In the genomic region with DNA sequence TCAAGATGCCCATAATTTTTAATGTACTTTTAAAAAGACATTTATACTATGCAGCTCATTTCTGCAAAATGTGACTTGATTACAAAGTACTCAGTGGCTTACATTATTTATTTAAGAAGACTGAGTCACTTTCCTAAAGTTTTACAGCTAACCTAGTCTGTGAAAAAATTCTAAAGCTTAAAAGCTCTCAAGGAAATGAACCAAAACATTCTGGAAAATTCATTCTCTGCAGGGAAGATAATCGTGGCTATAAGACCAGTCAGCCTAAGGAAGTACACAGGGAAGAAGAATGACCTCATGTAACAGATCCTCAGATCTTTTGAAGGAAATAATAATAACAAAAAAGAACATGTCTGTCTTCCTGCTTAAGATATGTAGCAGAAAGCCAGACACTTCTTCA, we compare ENCODE assay signal across 16 cellular contexts.
DNase-seq lines count a peak whose midpoint lies in the region; ATAC-seq and TF ChIP-seq lines count a peak whose summit lies in the region.
"Had no signal": no experiment of that assay in that cellular context is flagged by ENCODE, and none has a peak within 500 bp of the region (broad histone marks: within the 10 kb centered on the region; RNA-seq: fewer than 3 reads in every experiment).

No MANE protein-coding gene starts in this region.

- H3K4me3 ChIP-seq in GM12865 (ENCODE audit: low read depth, low read length) (peak overlapping the region; percentile 11; the same call in 1 of the 2 replicates), SK-N-SH (ENCODE audit: low read depth in 2 of 2, low read length in 1 of 2) (no peak overlapping the region), fibroblast of lung (replicated peaks in 1 of 4; ENCODE audit: control extremely low read depth in 1 of 4, insufficient read depth in 1 of 4, low read depth in 3 of 4, low read length in 4 of 4) (no peak overlapping the region), skeletal muscle cell (ENCODE audit: low read depth, low read length) (no peak overlapping the region)
- H3K4me3 ChIP-seq: lung, thyroid gland had no signal

- POLR2A ChIA-PET in SK-N-SH (lab: Yijun Ruan, JAX) = no interaction called here

- WGBS in SK-N-SH (ENCODE audit: low lambda C conversion rate) = 8% methylated on average over 1 of the region's 1 CpG

- peak overlapping the region; percentile 16; the same call in 1 of the 2 replicates for H3K9ac ChIP-seq in SK-N-SH
- H3K9ac ChIP-seq in fibroblast of lung (ENCODE audit: insufficient read depth, low read length) = no peak overlapping the region
- H3K9ac ChIP-seq: KMS-11 had no signal

- H3F3A ChIP-seq in SK-N-SH (replicated peaks; ENCODE audit: insufficient read depth) = peaks cover 54% of the 10 kb centered on the region

- H3K27ac ChIP-seq in SK-N-SH (ENCODE audit: low read depth in 2 of 2, low read length in 1 of 2) (peak overlapping the region; percentile 50 to 86; a peak in 3 of 4 replicates), fibroblast of lung (ENCODE audit: insufficient read depth, low read length) (no peak overlapping the region)
- H3K27ac ChIP-seq: KMS-11, thyroid gland, VCaP had no signal

- H3K4me2 ChIP-seq in SK-N-SH (peak overlapping the region; percentile 32; the same call in 1 of the 2 replicates), fibroblast of lung (ENCODE audit: extremely low read depth, insufficient read depth, low read length) (no peak overlapping the region)
- H3K4me2 ChIP-seq: KMS-11 had no signal

- H3K4me1 ChIP-seq in SK-N-SH (ENCODE audit: control insufficient read depth in 1 of 2, insufficient read depth in 2 of 2, low read depth in 1 of 2, low read length in 1 of 2) (peaks cover 0 to 35% of the 10 kb centered on the region in 2 experiments; a peak in 3 of 4 replicates), fibroblast of lung (ENCODE audit: control insufficient read depth, extremely low read depth, insufficient read depth, low read length) (peaks cover 11% of the 10 kb centered on the region)
- H3K4me1 ChIP-seq: Caco-2, thyroid gland had no signal

- no peaks in the 10 kb centered on the region for H3K79me2 ChIP-seq in SK-N-SH (ENCODE audit: insufficient read depth)
- no peaks in the 10 kb centered on the region for H3K79me2 ChIP-seq in fibroblast of lung (ENCODE audit: control insufficient read depth, insufficient read depth, low read length)

- H3K9me3 ChIP-seq in SK-N-SH (no peaks in the 10 kb centered on the region), fibroblast of lung (ENCODE audit: control insufficient read depth, insufficient read depth, low read depth, low read length) (no peaks in the 10 kb centered on the region)
- H3K9me3 ChIP-seq: Caco-2, thyroid gland had no signal

- TF ChIP-seq CTCF in GM12865 (IDR thresholded peaks at IDR 0.05; ENCODE audit: insufficient read depth, low read depth, low read length, missing control alignments) (no peak), SK-N-SH (IDR thresholded peaks at IDR 0.05) (no peak), fibroblast of lung (conservative IDR thresholded peaks at IDR 0.05 in 1 of 2, IDR thresholded peaks at IDR 0.05 in 1 of 2; ENCODE audit: low read depth in 1 of 2, low read length in 2 of 2) (no peak)

- H3K36me3 ChIP-seq in SK-N-SH (replicated peaks in 1 of 2; ENCODE audit: control insufficient read depth in 1 of 2, insufficient read depth in 2 of 2, low read length in 1 of 2) (no peaks in the 10 kb centered on the region), fibroblast of lung (ENCODE audit: control insufficient read depth, insufficient read depth, low read length) (no peaks in the 10 kb centered on the region)
- H3K36me3 ChIP-seq: thyroid gland had no signal

- H4K20me1 ChIP-seq in SK-N-SH (ENCODE audit: insufficient read depth) = no peaks in the 10 kb centered on the region
- no peaks in the 10 kb centered on the region for H4K20me1 ChIP-seq in fibroblast of lung (ENCODE audit: control insufficient read depth, extremely low read depth, insufficient read depth, low read length)

- no peak for DNase-seq in GM12865 (ENCODE audit: low read depth)
- no peak for DNase-seq in SK-N-SH
- peak; percentile 70 to 86 for DNase-seq in fibroblast of lung (ENCODE audit: low read depth in 2 of 2)
- peak; percentile 33 for DNase-seq in skeletal muscle cell (ENCODE audit: low read depth)
- no peak for DNase-seq in KBM-7
- no peak for DNase-seq in amygdala (lab: John Stamatoyannopoulos, UW)
- DNase-seq: activated CD8-positive, alpha-beta memory T cell treated with anti-CD3 and anti-CD28 coated beads, Interleukin-2, amount 50 U/mL, for 4 hours; Caco-2; effector CD8-positive, alpha-beta T cell; nucleus accumbens; stimulated activated CD4-positive, alpha-beta T cell treated with anti-CD3 and anti-CD28 coated beads, Interleukin-15, amount 100 ng/mL, for 24 hours; thyroid gland had no signal

- no peak for ATAC-seq in GM19023 (IDR thresholded peaks at IDR 0.05; ENCODE audit: unreplicated experiment)

- no peaks in the 10 kb centered on the region for H3K9me2 ChIP-seq in SK-N-SH

- no peaks in the 10 kb centered on the region for H3K27me3 ChIP-seq in SK-N-SH (ENCODE audit: insufficient read depth)
- no peaks in the 10 kb centered on the region for H3K27me3 ChIP-seq in fibroblast of lung (ENCODE audit: control insufficient read depth, insufficient read depth, low read length)
- H3K27me3 ChIP-seq: thyroid gland had no signal

- in situ Hi-C loops in KBM-7 (cut with MboI; ENCODE audit: low pct_unique_long_range_greater_than_20kb, low sequenced_read_pairs) = no loop called here

- TF ChIP-seq EP300 in SK-N-SH (IDR thresholded peaks at IDR 0.05; ENCODE audit: borderline replicate concordance in 1 of 2, low read depth in 1 of 2, low read length in 1 of 2) = no peak

- TF ChIP-seq RAD21 in SK-N-SH (IDR thresholded peaks at IDR 0.05; ENCODE audit: low read length) = no peak

- CTCF ChIA-PET in SK-N-SH (lab: Yijun Ruan, JAX) = interaction anchor here (1.5 kb wide), 1 partner anchor 18 kb away, joined by 3 read pairs; no protein-coding TSS in a partner anchor

- H2AFZ ChIP-seq in SK-N-SH (ENCODE audit: low read depth) (0 out of 2 replicates have a peak overlapping the region, but pooled peaks have one; percentile 42), fibroblast of lung (ENCODE audit: low read length) (no peak overlapping the region)

TF ChIP-seq in SK-N-SH, 30 proteins besides CTCF, POLR2A, EP300 and RAD21:
- TF ChIP-seq, protein P1, sequence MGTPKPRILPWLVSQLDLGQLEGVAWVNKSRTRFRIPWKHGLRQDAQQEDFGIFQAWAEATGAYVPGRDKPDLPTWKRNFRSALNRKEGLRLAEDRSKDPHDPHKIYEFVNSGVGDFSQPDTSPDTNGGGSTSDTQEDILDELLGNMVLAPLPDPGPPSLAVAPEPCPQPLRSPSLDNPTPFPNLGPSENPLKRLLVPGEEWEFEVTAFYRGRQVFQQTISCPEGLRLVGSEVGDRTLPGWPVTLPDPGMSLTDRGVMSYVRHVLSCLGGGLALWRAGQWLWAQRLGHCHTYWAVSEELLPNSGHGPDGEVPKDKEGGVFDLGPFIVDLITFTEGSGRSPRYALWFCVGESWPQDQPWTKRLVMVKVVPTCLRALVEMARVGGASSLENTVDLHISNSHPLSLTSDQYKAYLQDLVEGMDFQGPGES (IDR thresholded peaks at IDR 0.05; ENCODE audit: low read depth, low read length) = no peak
- TF ChIP-seq, protein P2, sequence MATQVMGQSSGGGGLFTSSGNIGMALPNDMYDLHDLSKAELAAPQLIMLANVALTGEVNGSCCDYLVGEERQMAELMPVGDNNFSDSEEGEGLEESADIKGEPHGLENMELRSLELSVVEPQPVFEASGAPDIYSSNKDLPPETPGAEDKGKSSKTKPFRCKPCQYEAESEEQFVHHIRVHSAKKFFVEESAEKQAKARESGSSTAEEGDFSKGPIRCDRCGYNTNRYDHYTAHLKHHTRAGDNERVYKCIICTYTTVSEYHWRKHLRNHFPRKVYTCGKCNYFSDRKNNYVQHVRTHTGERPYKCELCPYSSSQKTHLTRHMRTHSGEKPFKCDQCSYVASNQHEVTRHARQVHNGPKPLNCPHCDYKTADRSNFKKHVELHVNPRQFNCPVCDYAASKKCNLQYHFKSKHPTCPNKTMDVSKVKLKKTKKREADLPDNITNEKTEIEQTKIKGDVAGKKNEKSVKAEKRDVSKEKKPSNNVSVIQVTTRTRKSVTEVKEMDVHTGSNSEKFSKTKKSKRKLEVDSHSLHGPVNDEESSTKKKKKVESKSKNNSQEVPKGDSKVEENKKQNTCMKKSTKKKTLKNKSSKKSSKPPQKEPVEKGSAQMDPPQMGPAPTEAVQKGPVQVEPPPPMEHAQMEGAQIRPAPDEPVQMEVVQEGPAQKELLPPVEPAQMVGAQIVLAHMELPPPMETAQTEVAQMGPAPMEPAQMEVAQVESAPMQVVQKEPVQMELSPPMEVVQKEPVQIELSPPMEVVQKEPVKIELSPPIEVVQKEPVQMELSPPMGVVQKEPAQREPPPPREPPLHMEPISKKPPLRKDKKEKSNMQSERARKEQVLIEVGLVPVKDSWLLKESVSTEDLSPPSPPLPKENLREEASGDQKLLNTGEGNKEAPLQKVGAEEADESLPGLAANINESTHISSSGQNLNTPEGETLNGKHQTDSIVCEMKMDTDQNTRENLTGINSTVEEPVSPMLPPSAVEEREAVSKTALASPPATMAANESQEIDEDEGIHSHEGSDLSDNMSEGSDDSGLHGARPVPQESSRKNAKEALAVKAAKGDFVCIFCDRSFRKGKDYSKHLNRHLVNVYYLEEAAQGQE (IDR thresholded peaks at IDR 0.05; ENCODE audit: low read depth, low read length) = no peak
- TF ChIP-seq JUND (IDR thresholded peaks at IDR 0.05) (0 out of 2 replicates have a peak, but pooled peaks have one; percentile 4), TCF12 (IDR thresholded peaks at IDR 0.05) (peak; percentile 26; the same call in 1 of the 2 replicates), FOSL2 (IDR thresholded peaks at IDR 0.05; ENCODE audit: borderline replicate concordance, low read depth) (0 out of 2 replicates have a peak, but pooled peaks have one; percentile 14)

Comparison
In these comparisons a context has a peak if more than half of its experiments do, and no peak if none do; other contexts are left out.
1. DNase-seq: peak in fibroblast of lung (2 of 2) and skeletal muscle cell (single experiment); none in GM12865 (single experiment), SK-N-SH (single experiment), KBM-7 (single experiment) and amygdala (0 of 56).